Comparison of ENCODE assay signal across 10 cellular contexts in genomic region chr1:52603680-52604501, GRCh38. TPM values are rescaled to one million over a fixed set of nuclear protein-coding genes. Genes with fewer than 3 reads are reported as not detected.
DNase-seq lines count a peak whose midpoint lies in the region; ATAC-seq and TF ChIP-seq lines count a peak whose summit lies in the region.
"Had no signal": no experiment of that assay in that cellular context is flagged by ENCODE, and none has a peak within 500 bp of the region (broad histone marks: within the 10 kb centered on the region; RNA-seq: fewer than 3 reads in every experiment).

No MANE protein-coding gene starts in this region.

- H2AFZ ChIP-seq in OCI-LY3 (ENCODE audit: low read depth, low read length) = no peak overlapping the region

- WGBS in psoas muscle, 3 donors = 19 to 25% (median 20%) methylated on average over 7 of the region's 7 CpGs

- H3K4me1 Mint-ChIP-seq in endothelial cell (ENCODE audit: unreplicated experiment) = peaks cover 35% of the 10 kb centered on the region

- H3K4me3 ChIP-seq in OCI-LY3 (ENCODE audit: low read length) = peak overlapping the region; percentile 75
- H3K4me3 ChIP-seq in psoas muscle = peak overlapping the region; percentile 68

- peak; percentile 68 to 88 (median 82) for ATAC-seq in psoas muscle
- ATAC-seq: SK-N-SH treated with all-trans-retinoic acid at 6 μM for 48 hours had no signal

- peak overlapping the region; percentile 94 for H3K9ac ChIP-seq in OCI-LY3 (ENCODE audit: low read length)

- peak overlapping the region; percentile 89 for H3K4me3 Mint-ChIP-seq in endothelial cell (ENCODE audit: unreplicated experiment)

- DNase-seq in ELR (ENCODE audit: low read depth) (peak; percentile 66), endothelial cell (ENCODE audit: low spot score) (no peak), psoas muscle (peak in 1 of 2 donors; percentile 71), DMS53 (lab: John Stamatoyannopoulos, UW) (no peak), middle frontal gyrus (ENCODE audit: extremely low spot score, low spot score) (no peak), DMS79 treated with DMSO at 0.1 percent for 48 hours (lab: John Stamatoyannopoulos, UW) (no peak), NCI-H226 (no peak)
- DNase-seq: NCI-H1417 treated with DMSO at 0.1 percent for 48 hours had no signal

- H3K9me3 Mint-ChIP-seq in endothelial cell (ENCODE audit: unreplicated experiment) = no peaks in the 10 kb centered on the region

- peaks cover 25% of the 10 kb centered on the region for H3K36me3 Mint-ChIP-seq in endothelial cell (ENCODE audit: low read depth, unreplicated experiment)

- no peaks in the 10 kb centered on the region for H3K9me3 ChIP-seq in OCI-LY3 (ENCODE audit: insufficient read depth, low read length)
- no peaks in the 10 kb centered on the region for H3K9me3 ChIP-seq in psoas muscle

- TF ChIP-seq CTCF in OCI-LY3 (IDR thresholded peaks at IDR 0.05; ENCODE audit: low read depth, low read length) (no peak), endothelial cell (IDR thresholded peaks at IDR 0.05; ENCODE audit: unreplicated experiment) (no peak), psoas muscle (IDR thresholded peaks at IDR 0.05) (no peak)

- H3K27ac Mint-ChIP-seq in endothelial cell (ENCODE audit: unreplicated experiment) = no peak overlapping the region

- intact Hi-C loops in psoas muscle (cut with DNase I) = loop anchor here (2.0 to 5.0 kb wide), 3 partner anchors 51 to 73 kb away; partner anchors contain the start of gene TUT4 (in 2 of the 2)

- H3K4me2 ChIP-seq in OCI-LY3 (ENCODE audit: low read length) = peak overlapping the region; percentile 97

- H4K20me1 ChIP-seq in OCI-LY3 (ENCODE audit: insufficient read depth, low read length) = 0 out of 2 replicates have a peak, but pooled peaks cover 2% of the 10 kb centered on the region

- H3K79me2 ChIP-seq in OCI-LY3 (ENCODE audit: low read length) = peaks cover 22% of the 10 kb centered on the region

- H3K4me1 ChIP-seq in OCI-LY3 (ENCODE audit: low read length) (peaks cover 27% of the 10 kb centered on the region), psoas muscle (peaks cover 47% of the 10 kb centered on the region)

- no peaks in the 10 kb centered on the region for H3K27me3 Mint-ChIP-seq in endothelial cell (ENCODE audit: unreplicated experiment)

- H3K27me3 ChIP-seq in OCI-LY3 (ENCODE audit: low read depth, low read length) (no peaks in the 10 kb centered on the region), psoas muscle (ENCODE audit: insufficient read depth in 3 of 3, low read length in 2 of 3) (no peaks in the 10 kb centered on the region)

- peaks cover 15% of the 10 kb centered on the region for H3K36me3 ChIP-seq in OCI-LY3 (replicated peaks; ENCODE audit: low read depth, low read length)
- peaks cover 0 to 26% of the 10 kb centered on the region in 2 donors for H3K36me3 ChIP-seq in psoas muscle (ENCODE audit: insufficient read depth in 1 of 2, low read depth in 1 of 2)

- peak overlapping the region; percentile 52 for H3K27ac ChIP-seq in OCI-LY3 (ENCODE audit: low read length)
- H3K27ac ChIP-seq in psoas muscle = peak overlapping the region; percentile 94

RNA-seq across cellular contexts. Expression of gene GPX7, which starts 1.7 kb away (rescaled TPM):
- 59.4 TPM for total RNA-seq in endothelial cell (ENCODE audit: unreplicated experiment)
- 10 to 100 TPM in 2 of 4 donors, 1 to 10 TPM in 2; 5.6 to 12.2 (median 10.2) TPM for total RNA-seq in psoas muscle
- polyA plus RNA-seq in psoas muscle = 1 to 10 TPM; 3.6 to 7.9 (median 7.7) TPM

RNA-seq across cellular contexts. Expression of gene SHISAL2A, which starts 29.1 kb away (rescaled TPM):
- total RNA-seq in endothelial cell (ENCODE audit: unreplicated experiment) = not detected
- total RNA-seq in psoas muscle = 1 to 10 TPM in 1 of 4 donors, under 1 TPM in 3; 0.19 to 1.6 (median 0.45) TPM
- under 1 TPM; 0.13 to 0.44 (median 0.25) TPM for polyA plus RNA-seq in psoas muscle

RNA-seq across cellular contexts. Expression of gene TUT4, which starts 51.0 kb away (rescaled TPM):
- 78.5 TPM for total RNA-seq in endothelial cell (ENCODE audit: unreplicated experiment)
- 10 to 100 TPM; 44.3 to 70.5 (median 54.6) TPM for total RNA-seq in psoas muscle
- polyA plus RNA-seq in psoas muscle = 10 to 100 TPM; 13.3 to 50.8 (median 38.2) TPM
